18 cellular contexts compared by ENCODE assay signal in the genomic region with DNA sequence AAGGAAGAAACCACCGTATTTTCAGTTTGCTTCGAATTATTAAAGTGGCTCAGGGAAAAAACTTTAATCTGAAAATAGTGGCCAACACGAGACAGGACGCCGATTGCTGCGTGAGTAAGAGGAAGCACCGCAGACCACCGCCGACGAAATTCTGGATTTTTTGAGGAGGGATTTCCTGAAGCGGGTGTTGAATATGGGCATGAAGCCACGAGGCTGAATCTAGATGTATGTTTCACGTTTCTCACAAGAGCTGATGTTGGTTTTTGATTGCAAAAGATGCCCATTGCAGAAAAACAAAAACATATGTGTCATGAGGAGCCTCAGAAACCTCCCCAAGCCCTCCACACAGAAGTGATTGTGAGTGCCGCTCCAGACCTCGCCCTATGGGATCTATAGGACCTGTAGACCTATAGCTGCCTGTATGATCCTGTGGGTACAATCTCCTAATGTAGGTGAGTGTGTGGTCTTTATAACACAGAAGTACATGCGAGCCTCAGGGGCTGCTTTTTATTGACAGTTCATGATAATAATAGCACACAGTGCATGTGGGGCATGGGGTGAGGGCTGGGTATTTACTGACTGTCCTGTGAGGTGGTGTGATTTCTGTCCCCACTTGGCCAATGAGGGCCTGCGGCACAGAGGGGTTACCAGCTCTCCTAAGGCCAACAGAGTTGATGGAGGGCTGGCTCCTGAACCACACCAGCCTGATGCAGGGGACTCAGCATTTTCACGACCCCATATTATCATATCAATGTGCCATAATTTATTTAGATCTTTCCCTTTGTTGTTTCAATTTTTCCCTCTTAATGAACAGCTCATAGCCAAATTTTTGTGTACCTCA.
DNase-seq lines count a peak whose midpoint lies in the region; FAIRE-seq and TF ChIP-seq lines count a peak whose summit lies in the region.
"Had no signal": no experiment of that assay in that cellular context is flagged by ENCODE, and none has a peak within 500 bp of the region (broad histone marks: within the 10 kb centered on the region; RNA-seq: fewer than 3 reads in every experiment).

No MANE protein-coding gene starts in this region.

- TF ChIP-seq CTCF in CD14-positive monocyte (IDR thresholded peaks at IDR 0.05): no peak
- TF ChIP-seq CTCF in fibroblast of villous mesenchyme (IDR thresholded peaks at IDR 0.05; ENCODE audit: insufficient read depth, low read depth, low read length): no peak

- peaks cover 0 to 14% (median 3%) of the 10 kb centered on the region in 7 donors for H3K9me3 Mint-ChIP-seq in CD14-positive monocyte
- H3K9me3 Mint-ChIP-seq: activated T-helper 17 cell treated with anti-CD3 and anti-CD28 coated beads, Interleukin-2, amount 50 U/mL, for 72 hours had no signal

- H3K27ac Mint-ChIP-seq in CD14-positive monocyte: peak overlapping the region; percentile 91 to 100 (median 97)
- H3K27ac Mint-ChIP-seq: activated CD8-positive, alpha-beta memory T cell treated with anti-CD3 and anti-CD28 coated beads, Interleukin-2, amount 10 ng/mL, durations not matched to agents 7 days and 5 days; activated T-helper 17 cell treated with anti-CD3 and anti-CD28 coated beads, Interleukin-2, amount 50 U/mL, for 72 hours had no signal

- no peak overlapping the region for H3K4me3 ChIP-seq in fibroblast of villous mesenchyme (ENCODE audit: low read depth, low read length)
- H3K4me3 ChIP-seq: cardiac muscle cell had no signal

- H3K36me3 Mint-ChIP-seq in CD14-positive monocyte: peaks cover 6 to 13% of the 10 kb centered on the region in 2 donors
- H3K36me3 Mint-ChIP-seq: activated CD8-positive, alpha-beta memory T cell treated with anti-CD3 and anti-CD28 coated beads, Interleukin-2, amount 10 ng/mL, durations not matched to agents 7 days and 5 days had no signal

- peaks cover 0 to 5% (median 2%) of the 10 kb centered on the region in 3 donors for H3K27me3 Mint-ChIP-seq in CD14-positive monocyte (ENCODE audit: low read depth in 3 of 3)

- intact Hi-C loops in CD14-positive monocyte (cut with micrococcal nuclease) (loop anchor here (2.0 to 5.0 kb wide), 3 partner anchors 55 to 260 kb away; a partner anchor contains a TSS), posterior vena cava (cut with DNase I) (loop anchor here in 1 of 2 donors (1.0 kb wide), 1 partner anchor 44 kb away; no protein-coding TSS in a partner anchor)

- peak overlapping the region in 1 of 2 donors; percentile 46 for H3K4me3 Mint-ChIP-seq in CD14-positive monocyte
- H3K4me3 Mint-ChIP-seq: activated CD8-positive, alpha-beta memory T cell treated with anti-CD3 and anti-CD28 coated beads, Interleukin-2, amount 10 ng/mL, durations not matched to agents 7 days and 5 days; activated T-helper 17 cell treated with anti-CD3 and anti-CD28 coated beads, Interleukin-2, amount 50 U/mL, for 72 hours; H9 had no signal

- DNase-seq in CD14-positive monocyte (ENCODE audit: low spot score): peak; percentile 86
- DNase-seq in MV-4-11 (lab: John Stamatoyannopoulos, UW): peak; percentile 82
- peak; percentile 32 for DNase-seq in fibroblast of villous mesenchyme (ENCODE audit: low read depth)
- peak; percentile 48 for DNase-seq in posterior vena cava (ENCODE audit: low spot score)
- DNase-seq in cerebellum (ENCODE audit: low spot score): no peak
- no peak for DNase-seq in NCI-H69 (lab: John Stamatoyannopoulos, UW)
- no peak for DNase-seq in frontal cortex (ENCODE audit: low spot score in 2 of 2)
- no peak for DNase-seq in ecto neural progenitor cell (ENCODE audit: low spot score)
- DNase-seq: activated CD4-positive, alpha-beta T cell treated with anti-CD3 and anti-CD28 coated beads for 1 hour; activated CD8-positive, alpha-beta memory T cell treated with anti-CD3 and anti-CD28 coated beads, Interleukin-2, amount 10 ng/mL, durations not matched to agents 7 days and 5 days; AML-193; Calu3; H9; NCI-H1092 treated with DMSO at 0.1 percent for 48 hours; NCI-H2107; NCI-H510A treated with DMSO at 0.1 percent for 48 hours had no signal

- peaks cover 49% of the 10 kb centered on the region for H3K4me1 Mint-ChIP-seq in CD14-positive monocyte

- no peak for FAIRE-seq in frontal cortex (lab: Jason Lieb, UNC)

Comparison
In these comparisons a context has a peak if more than half of its experiments do, and no peak if none do; other contexts are left out.
1. DNase-seq: peak in CD14-positive monocyte (single experiment), MV-4-11 (single experiment), fibroblast of villous mesenchyme (single experiment) and posterior vena cava (single experiment); none in cerebellum (single experiment), NCI-H69 (single experiment), frontal cortex (0 of 2) and ecto neural progenitor cell (single experiment).